In the genomic region with DNA sequence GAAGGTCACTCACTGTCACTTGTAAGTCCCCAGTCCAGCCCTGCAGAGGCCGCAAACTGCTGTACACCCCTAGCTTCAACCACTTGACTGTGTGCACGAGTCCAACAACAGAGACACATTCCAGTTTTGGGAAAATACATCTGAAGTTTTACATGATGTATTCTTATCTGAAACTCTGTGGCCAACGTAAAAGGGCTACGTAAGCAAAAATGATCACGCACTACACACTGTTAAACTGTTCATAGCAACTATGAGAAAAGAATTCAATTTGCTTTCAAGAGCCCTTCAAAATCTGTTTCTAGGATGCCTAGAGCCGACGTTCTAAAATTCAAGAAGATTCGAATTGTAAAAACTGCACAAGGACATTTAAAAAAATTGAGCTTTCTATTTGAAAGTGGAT, we compare ENCODE assay signal across 36 cellular contexts. TPM values are rescaled to one million over a fixed set of nuclear protein-coding genes. Genes with fewer than 3 reads are reported as not detected.
"Had no signal": no experiment of that assay in that cellular context is flagged by ENCODE, and none has a peak within 500 bp of the region (broad histone marks: within the 10 kb centered on the region; RNA-seq: fewer than 3 reads in every experiment).

No MANE protein-coding gene starts in this region.

- H3K4me3 ChIP-seq: cardiac muscle cell, MG63, Peyer's patch had no signal

- H3K27ac Mint-ChIP-seq: activated B cell treated with CpG ODN at 0.5 μM for 24 hours; activated CD8-positive, alpha-beta T cell treated with anti-CD3 and anti-CD28 coated beads for 36 hours; activated T-cell treated with anti-CD3 and anti-CD28 coated beads, Interleukin-2, amount 50 U/mL, for 72 hours; activated T-helper 17 cell treated with anti-CD3 and anti-CD28 coated beads, Interleukin-2, amount 50 U/mL, for 72 hours had no signal

- H3K4me1 Mint-ChIP-seq: activated B cell treated with CpG ODN at 0.5 μM for 24 hours had no signal

- H3K4me3 Mint-ChIP-seq: activated B cell treated with CpG ODN at 0.5 μM for 24 hours; activated CD8-positive, alpha-beta T cell treated with anti-CD3 and anti-CD28 coated beads for 36 hours; activated T-helper 17 cell treated with anti-CD3 and anti-CD28 coated beads, Interleukin-2, amount 50 U/mL, for 72 hours; central memory CD8-positive, alpha-beta T cell had no signal

- H3K27me3 Mint-ChIP-seq: activated B cell treated with CpG ODN at 0.5 μM for 24 hours; activated CD8-positive, alpha-beta T cell treated with anti-CD3 and anti-CD28 coated beads for 36 hours; activated T-helper 17 cell treated with anti-CD3 and anti-CD28 coated beads, Interleukin-2, amount 50 U/mL, for 72 hours; central memory CD8-positive, alpha-beta T cell had no signal

- H3K36me3 Mint-ChIP-seq: activated naive CD4-positive, alpha-beta T cell treated with anti-CD3 and anti-CD28 coated beads, Interleukin-2, amount 50 U/mL, for 72 hours had no signal

- H3K9me3 ChIP-seq: MG63, Peyer's patch had no signal

- H3K27ac ChIP-seq: brain microvascular endothelial cell, cardiac muscle cell, Peyer's patch, RWPE1, VCaP had no signal

- DNase-seq: activated B cell treated with CpG ODN at 0.5 μM for 24 hours; activated CD4-positive, alpha-beta T cell treated with anti-CD3 and anti-CD28 coated beads for 48 hours; activated CD4-positive, CD25-positive, alpha-beta regulatory T cell treated with anti-CD3 and anti-CD28 coated beads, Interleukin-2, amount 50 U/mL, for 72 hours; activated CD8-positive, alpha-beta T cell treated with anti-CD3 and anti-CD28 coated beads for 36 hours; activated naive CD4-positive, alpha-beta T cell treated with Interleukin-2 at 50 U/mL for 16 hours; activated T-cell treated with anti-CD3 and anti-CD28 coated beads, Interleukin-2, amount 50 U/mL, for 1 hour; activated T-cell treated with anti-CD3 and anti-CD28 coated beads, Interleukin-2, amount 50 U/mL, for 72 hours; amniotic stem cell; aorta; brain microvascular endothelial cell; Karpas-422; MG63; NCI-H1048; NCI-H1105 treated with DMSO at 0.1 percent for 48 hours; NCI-H1436; NCI-H1694; NCI-H1930; NCI-H345; NCI-H524 treated with DMSO at 0.1 percent for 48 hours; PC-3; Peyer's patch; SIG-M5; T-helper 1 cell; T-helper 2 cell; T-helper 9 cell had no signal

- H3K9me3 Mint-ChIP-seq: activated B cell treated with CpG ODN at 0.5 μM for 24 hours; activated CD8-positive, alpha-beta T cell treated with anti-CD3 and anti-CD28 coated beads for 36 hours; activated naive CD4-positive, alpha-beta T cell treated with anti-CD3 and anti-CD28 coated beads, Interleukin-2, amount 50 U/mL, for 72 hours; activated T-cell treated with anti-CD3 and anti-CD28 coated beads, Interleukin-2, amount 50 U/mL, for 72 hours; activated T-helper 17 cell treated with anti-CD3 and anti-CD28 coated beads, Interleukin-2, amount 50 U/mL, for 72 hours; central memory CD8-positive, alpha-beta T cell had no signal

- H3K27me3 ChIP-seq: cardiac muscle cell, MG63, Peyer's patch had no signal

- ATAC-seq: activated CD8-positive, alpha-beta T cell treated with anti-CD3 and anti-CD28 coated beads for 36 hours; activated naive CD4-positive, alpha-beta T cell treated with anti-CD3 and anti-CD28 coated beads, Interleukin-2, amount 50 U/mL, for 72 hours; activated T-cell treated with anti-CD3 and anti-CD28 coated beads, Interleukin-2, amount 50 U/mL, for 72 hours; activated T-helper 17 cell treated with anti-CD3 and anti-CD28 coated beads, Interleukin-2, amount 50 U/mL, for 72 hours; PC-3; Right ventricle myocardium inferior; SK-N-SH treated with all-trans-retinoic acid at 6 μM for 48 hours had no signal

- H3K36me3 ChIP-seq: brain microvascular endothelial cell, cardiac muscle cell, MG63, Peyer's patch had no signal

RNA-seq across cellular contexts. Expression of gene EDAR, which starts 26.0 kb away (rescaled TPM):
- total RNA-seq: activated B cell treated with CpG ODN at 0.5 μM for 24 hours; activated T-helper 17 cell treated with anti-CD3 and anti-CD28 coated beads, Interleukin-2, amount 50 U/mL, for 72 hours; aorta; cardiac muscle cell; chondrocyte; NCI-H460; SK-MEL-5 had no signal
- polyA plus RNA-seq: aorta, cardiac muscle cell had no signal
